1 cellular context compared by ENCODE assay signal in genomic region chr1:86704456-86704971, GRCh38.
TF ChIP-seq lines count a peak whose summit lies in the region.

Gene SH3GLB1, plus strand, starts transcription at chr1:86704576. Its CDS starts 324 bp downstream, at chr1:86704900.

TF ChIP-seq in WTC11, 78 proteins besides CTCF, POLR2A, EP300 and RAD21 (continued from another document and continues in another):
- TF ChIP-seq E2F5 (CRISPR knock-in tag; IDR thresholded peaks at IDR 0.05) (peak; percentile 74; the same call in 1 of the 2 replicates), ZNF317 (CRISPR knock-in tag; IDR thresholded peaks at IDR 0.05; ENCODE audit: borderline replicate concordance, low read depth) (no peak; the same call in 1 of the 2 replicates), NR1H2 (CRISPR knock-in tag; IDR thresholded peaks at IDR 0.05) (no peak), CDX4 (CRISPR knock-in tag; IDR thresholded peaks at IDR 0.05; ENCODE audit: borderline replicate concordance) (no peak), ZNF232 (CRISPR knock-in tag; IDR thresholded peaks at IDR 0.05) (no peak), ZMAT4 (CRISPR knock-in tag; IDR thresholded peaks at IDR 0.05) (no peak), STAT6 (CRISPR knock-in tag; conservative IDR thresholded peaks at IDR 0.05; ENCODE audit: low read depth) (no peak), JAZF1 (CRISPR knock-in tag; IDR thresholded peaks at IDR 0.05) (no peak), EMX1 (CRISPR knock-in tag; IDR thresholded peaks at IDR 0.05) (no peak), ZNF425 (CRISPR knock-in tag; conservative IDR thresholded peaks at IDR 0.05) (no peak), ZNF532 (CRISPR knock-in tag; IDR thresholded peaks at IDR 0.05; ENCODE audit: borderline replicate concordance) (no peak), SP1 (CRISPR knock-in tag; conservative IDR thresholded peaks at IDR 0.05) (peak; percentile 85), E2F1 (CRISPR knock-in tag; IDR thresholded peaks at IDR 0.05) (no peak), RELA (CRISPR knock-in tag; IDR thresholded peaks at IDR 0.05; ENCODE audit: borderline replicate concordance) (no peak; the same call in 1 of the 2 replicates), USF1 (CRISPR knock-in tag; IDR thresholded peaks at IDR 0.05) (0 out of 2 replicates have a peak, but pooled peaks have one; percentile 15), ZNF423 (CRISPR knock-in tag; IDR thresholded peaks at IDR 0.05) (no peak), ETV6 (CRISPR knock-in tag; IDR thresholded peaks at IDR 0.05) (no peak; the same call in 1 of the 2 replicates), FOXK1 (CRISPR knock-in tag; IDR thresholded peaks at IDR 0.05) (peak; percentile 61), TP53 (CRISPR knock-in tag; IDR thresholded peaks at IDR 0.05) (no peak; the same call in 1 of the 2 replicates), CREB1 (CRISPR knock-in tag; IDR thresholded peaks at IDR 0.05) (no peak), MAX (CRISPR knock-in tag; IDR thresholded peaks at IDR 0.05) (no peak), NFATC4 (CRISPR knock-in tag; IDR thresholded peaks at IDR 0.05) (no peak), KAT7 (CRISPR knock-in tag; IDR thresholded peaks at IDR 0.05; ENCODE audit: borderline replicate concordance) (no peak; the same call in 1 of the 2 replicates), ZSCAN18 (CRISPR knock-in tag; IDR thresholded peaks at IDR 0.05) (no peak), ZNF671 (CRISPR knock-in tag; IDR thresholded peaks at IDR 0.05) (no peak), E2F4 (CRISPR knock-in tag; IDR thresholded peaks at IDR 0.05; ENCODE audit: borderline replicate concordance, low read depth) (no peak), PREB (CRISPR knock-in tag; IDR thresholded peaks at IDR 0.05; ENCODE audit: borderline replicate concordance) (no peak), ATF2 (CRISPR knock-in tag; IDR thresholded peaks at IDR 0.05; ENCODE audit: borderline replicate concordance, low read depth) (no peak), ZBTB43 (CRISPR knock-in tag; IDR thresholded peaks at IDR 0.05) (no peak), ATF6 (CRISPR knock-in tag; IDR thresholded peaks at IDR 0.05) (no peak), MXD4 (CRISPR knock-in tag; IDR thresholded peaks at IDR 0.05; ENCODE audit: borderline replicate concordance) (no peak)
